In the genomic region with DNA sequence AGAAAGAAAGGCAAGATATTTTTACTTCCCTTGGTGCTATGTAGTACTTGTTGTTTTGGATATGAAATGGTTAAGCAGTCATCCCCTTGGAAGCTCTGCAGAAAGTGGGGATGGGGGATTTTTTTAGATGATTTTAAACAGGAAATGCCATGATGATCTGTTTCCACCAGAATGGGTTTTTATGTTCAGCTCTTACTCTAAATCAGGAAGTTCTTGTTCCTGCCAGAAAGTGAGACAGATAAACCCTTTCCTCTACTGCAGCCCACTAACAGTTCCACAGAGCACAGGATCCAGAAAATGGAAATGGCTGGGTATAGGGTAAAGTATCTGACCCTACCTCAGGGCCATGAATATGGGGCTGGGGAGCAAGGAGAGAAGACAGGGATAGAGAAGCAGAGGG, we compare ENCODE assay signal across 21 cellular contexts. TPM values are rescaled to one million over a fixed set of nuclear protein-coding genes. Genes with fewer than 3 reads are reported as not detected.
A peak's percentile ranks its signal among the peaks of the same experiment; 100 is the strongest.
DNase-seq lines count a peak whose midpoint lies in the region; ATAC-seq and TF ChIP-seq lines count a peak whose summit lies in the region.
"Had no signal": no experiment of that assay in that cellular context is flagged by ENCODE, and none has a peak within 500 bp of the region (broad histone marks: within the 10 kb centered on the region; RNA-seq: fewer than 3 reads in every experiment).

No MANE protein-coding gene starts in this region.

- peak overlapping the region; percentile 42 for H3K27ac Mint-ChIP-seq in osteocyte (ENCODE audit: unreplicated experiment)
- H3K27ac Mint-ChIP-seq: activated CD8-positive, alpha-beta memory T cell treated with anti-CD3 and anti-CD28 coated beads, Interleukin-2, amount 10 ng/mL, durations not matched to agents 7 days and 5 days; H9; immature natural killer cell; natural killer cell treated with Interleukin-12 subunit alpha and Interleukin-12 subunit beta and Interleukin-15 and Interleukin-18, amount 100 ng/mL, for 72 hours; T-helper 17 cell had no signal

- H3K27ac ChIP-seq in ascending aorta = no peak overlapping the region
- H3K27ac ChIP-seq: transverse colon had no signal

- H3K36me3 Mint-ChIP-seq in osteocyte (ENCODE audit: unreplicated experiment) = peaks cover 9% of the 10 kb centered on the region

- no peaks in the 10 kb centered on the region for H3K36me3 ChIP-seq in ascending aorta
- H3K36me3 ChIP-seq: transverse colon had no signal

- TF ChIP-seq CTCF in choroid plexus epithelial cell (conservative IDR thresholded peaks at IDR 0.05; ENCODE audit: low read depth, low read length) = no peak
- no peak for TF ChIP-seq CTCF in osteocyte (IDR thresholded peaks at IDR 0.05)
- no peak for TF ChIP-seq CTCF in ascending aorta (IDR thresholded peaks at IDR 0.05)

- no peak overlapping the region for H3K4me3 Mint-ChIP-seq in osteocyte (ENCODE audit: unreplicated experiment)
- H3K4me3 Mint-ChIP-seq: activated CD8-positive, alpha-beta memory T cell treated with anti-CD3 and anti-CD28 coated beads, Interleukin-2, amount 10 ng/mL, durations not matched to agents 7 days and 5 days; H9; immature natural killer cell; natural killer cell treated with Interleukin-12 subunit alpha and Interleukin-12 subunit beta and Interleukin-15 and Interleukin-18, amount 100 ng/mL, for 72 hours; T-helper 17 cell had no signal

- H3K9me3 Mint-ChIP-seq in osteocyte (ENCODE audit: unreplicated experiment) = peaks cover 21% of the 10 kb centered on the region

- H3K4me3 ChIP-seq in choroid plexus epithelial cell (ENCODE audit: low read depth, low read length) (no peak overlapping the region), ascending aorta (no peak overlapping the region)
- H3K4me3 ChIP-seq: transverse colon had no signal

- H3K27me3 ChIP-seq in ascending aorta = no peaks in the 10 kb centered on the region
- H3K27me3 ChIP-seq: transverse colon had no signal

- H3K4me1 Mint-ChIP-seq in osteocyte (ENCODE audit: unreplicated experiment) = peaks cover 30% of the 10 kb centered on the region
- H3K4me1 Mint-ChIP-seq: immature natural killer cell, T-helper 17 cell had no signal

- H3K9me3 ChIP-seq in ascending aorta = peaks cover 0 to 17% of the 10 kb centered on the region in 2 donors

- no peaks in the 10 kb centered on the region for H3K4me1 ChIP-seq in ascending aorta
- H3K4me1 ChIP-seq: transverse colon had no signal

- DNase-seq in HT1080 (ENCODE audit: low read depth) = peak; percentile 51
- peak; percentile 46 for DNase-seq in NOMO-1 treated with DMSO at 0.1 percent for 48 hours (lab: John Stamatoyannopoulos, UW; ENCODE audit: unreplicated experiment)
- DNase-seq in choroid plexus epithelial cell (ENCODE audit: low read depth) = peak; percentile 28
- no peak for DNase-seq in osteocyte (ENCODE audit: extremely low spot score, unreplicated experiment)
- DNase-seq in NCI-H69 (lab: John Stamatoyannopoulos, UW) = no peak
- no peak for DNase-seq in ascending aorta (ENCODE audit: low spot score in 2 of 2)
- DNase-seq in sciatic nerve (ENCODE audit: low spot score) = no peak
- DNase-seq: activated CD4-positive, CD25-positive, alpha-beta regulatory T cell treated with anti-CD3 and anti-CD28 coated beads, Interleukin-2, amount 50 U/mL, for 72 hours; activated CD8-positive, alpha-beta memory T cell treated with anti-CD3 and anti-CD28 coated beads, Interleukin-2, amount 10 ng/mL, durations not matched to agents 7 days and 5 days; activated effector memory CD4-positive, alpha-beta T cell treated with anti-CD3 and anti-CD28 coated beads, Interleukin-2, amount 50 U/mL, for 16 hours; amygdala; DMS53; H9; immature natural killer cell; mammary epithelial cell; NCI-H446; stimulated activated CD4-positive, alpha-beta T cell treated with anti-CD3 and anti-CD28 coated beads, Interleukin-15, amount 100 ng/mL, for 24 hours; stimulated activated naive CD8-positive, alpha-beta T cell treated with anti-CD3 and anti-CD28 coated beads, Interleukin-15, Interleukin-2, amounts not matched to agents 100 U/mL and 50 U/mL, for 24 hours; T-helper 17 cell; transverse colon had no signal

- no peak for ATAC-seq in sciatic nerve
- ATAC-seq: activated CD8-positive, alpha-beta memory T cell treated with anti-CD3 and anti-CD28 coated beads, Interleukin-2, amount 10 ng/mL, durations not matched to agents 7 days and 5 days; natural killer cell treated with Interleukin-12 subunit alpha and Interleukin-12 subunit beta and Interleukin-15 and Interleukin-18, amount 100 ng/mL, for 72 hours; stimulated activated naive CD8-positive, alpha-beta T cell treated with anti-CD3 and anti-CD28 coated beads, Interleukin-15, Interleukin-2, amounts not matched to agents 100 U/mL and 50 U/mL, for 24 hours; T-helper 17 cell had no signal

- no peaks in the 10 kb centered on the region for H3K27me3 Mint-ChIP-seq in osteocyte (ENCODE audit: unreplicated experiment)
- H3K27me3 Mint-ChIP-seq: T-helper 17 cell had no signal

- intact Hi-C loops in ascending aorta (cut with DNase I) = no loop called here
- intact Hi-C loops in sciatic nerve (cut with DNase I) = no loop called here

RNA-seq across cellular contexts. Expression of a gene that starts 32.1 kb away (rescaled TPM):
- 0.13 TPM in 1 of 2 replicates, not detected in the other for total RNA-seq in HT1080 (2014; rRNA removed; shearing (Covaris generic))
- 0.02 and 0.06 TPM in 2 replicates for polyA plus RNA-seq in HT1080 (2015; cell fraction: cytosol; rRNA removed)
- polyA plus RNA-seq in HT1080 (2015; cell fraction: nucleus; rRNA removed) = 0.02 TPM in 1 of 2 replicates, not detected in the other
- 0.29 and 0.40 TPM in 2 replicates for total RNA-seq in osteocyte
- total RNA-seq in ascending aorta = 1.1 TPM
- total RNA-seq in sciatic nerve = 1.7 TPM
- total RNA-seq: activated CD8-positive, alpha-beta memory T cell treated with anti-CD3 and anti-CD28 coated beads, Interleukin-2, amount 10 ng/mL, durations not matched to agents 7 days and 5 days; H9; T-helper 17 cell had no signal
- polyA plus RNA-seq: immature natural killer cell had no signal

RNA-seq across cellular contexts. Expression of a gene that starts 49.2 kb away (rescaled TPM):
- total RNA-seq in HT1080 (2014; rRNA removed; shearing (Covaris generic)) = 33.8 and 51.3 TPM in 2 replicates
- 28.7 and 31.4 TPM in 2 replicates for polyA plus RNA-seq in HT1080 (2015; cell fraction: cytosol; rRNA removed)
- polyA plus RNA-seq in HT1080 (2015; cell fraction: nucleus; rRNA removed) = 23.4 and 23.9 TPM in 2 replicates
- total RNA-seq in osteocyte (4.2 and 5.6 TPM in 2 replicates), ascending aorta (not detected), sciatic nerve (4.2 TPM)

Comparison
In these comparisons a context has a peak if more than half of its experiments do, and no peak if none do; other contexts are left out.
1. DNase-seq: peak in HT1080 (single experiment), NOMO-1 treated with DMSO at 0.1 percent for 48 hours (single experiment) and choroid plexus epithelial cell (single experiment); none in osteocyte (single experiment), NCI-H69 (single experiment), ascending aorta (0 of 2) and sciatic nerve (single experiment).